In genomic region chr13:75042809-75043208, GRCh38 we compare ENCODE assay signal across 23 cellular contexts.
DNase-seq lines count a peak whose midpoint lies in the region; ATAC-seq, FAIRE-seq and TF ChIP-seq lines count a peak whose summit lies in the region.
"Had no signal": no experiment of that assay in that cellular context is flagged by ENCODE, and none has a peak within 500 bp of the region (broad histone marks: within the 10 kb centered on the region; RNA-seq: fewer than 3 reads in every experiment).

No MANE protein-coding gene starts in this region.

- H3K27me3 ChIP-seq in HepG2 (ENCODE audit: control insufficient read depth in 1 of 2, insufficient read depth in 2 of 2, low read length in 2 of 2) (no peaks in the 10 kb centered on the region; a peak in 1 of 5 replicates), right lobe of liver (no peaks in the 10 kb centered on the region), astrocyte (ENCODE audit: insufficient read depth, low read length) (no peaks in the 10 kb centered on the region), H1 (replicated peaks in 1 of 4; ENCODE audit: control insufficient read depth in 3 of 4, extremely low read depth in 1 of 4, insufficient read depth in 3 of 4, low read length in 3 of 4) (no peaks in the 10 kb centered on the region)
- H3K27me3 ChIP-seq: BE2C, BLaER1 had no signal

- CTCF ChIA-PET in HepG2 (lab: Yijun Ruan, JAX; ENCODE audit: low intra/inter-chr PET ratio, low total read pairs) = no interaction called here
- CTCF ChIA-PET in H1 (lab: Charles Lee; ENCODE audit: partially characterized antibody) = no interaction called here

- H4K91ac ChIP-seq in H1 (replicated peaks; ENCODE audit: insufficient read length, low read length) = no peak overlapping the region

- H3K4me1 Mint-ChIP-seq in astrocyte (ENCODE audit: low read depth, unreplicated experiment) = no peaks in the 10 kb centered on the region
- H3K4me1 Mint-ChIP-seq in progenitor cell of endocrine pancreas (ENCODE audit: low read depth) = peaks cover 5% of the 10 kb centered on the region
- H3K4me1 Mint-ChIP-seq: CD14-positive monocyte; CD4-positive, alpha-beta memory T cell; CD4-positive, CD25-positive, alpha-beta regulatory T cell; CD8-positive, alpha-beta memory T cell had no signal

- no peak for DNase-seq in HepG2 (ENCODE audit: low spot score)
- DNase-seq in right lobe of liver = no peak
- DNase-seq in astrocyte (ENCODE audit: low read depth) = no peak
- DNase-seq in H1 (ENCODE audit: low read depth in 1 of 2, low spot score in 2 of 2) = no peak
- DNase-seq in DMS153 treated with DMSO at 0.1 percent for 48 hours (lab: John Stamatoyannopoulos, UW; ENCODE audit: unreplicated experiment) = no peak
- DNase-seq in progenitor cell of endocrine pancreas (ENCODE audit: low spot score, unreplicated experiment) = no peak
- DNase-seq: ACHN; BE2C; C1 segment of cervical spinal cord; CD4-positive, alpha-beta memory T cell; CD4-positive, CD25-positive, alpha-beta regulatory T cell; CD8-positive, alpha-beta memory T cell; COR-L47; DMS 273 treated with DMSO at 0.1 percent for 48 hours; DMS153; DMS79 treated with DMSO at 0.1 percent for 48 hours; GF-D8 had no signal

- no peak overlapping the region for H3K56ac ChIP-seq in H1 (replicated peaks; ENCODE audit: insufficient read length, low read depth, low read length)

- TF ChIP-seq EP300 in HepG2 (IDR thresholded peaks at IDR 0.05; ENCODE audit: low read depth in 2 of 2, low read length in 2 of 2) (no peak), HepG2 (CRISPR knock-in tag; IDR thresholded peaks at IDR 0.05; ENCODE audit: borderline replicate concordance) (no peak), H1 (IDR thresholded peaks at IDR 0.05; ENCODE audit: borderline replicate concordance in 1 of 2, low read depth in 2 of 2, low read length in 2 of 2) (no peak)

- ATAC-seq in HepG2 = no peak
- ATAC-seq in right lobe of liver = no peak

- TF ChIP-seq CTCF in HepG2 (CRISPR knock-in tag; IDR thresholded peaks at IDR 0.05) (no peak), right lobe of liver (IDR thresholded peaks at IDR 0.05) (no peak), astrocyte (IDR thresholded peaks at IDR 0.05; ENCODE audit: insufficient read depth, low read depth, low read length) (no peak), H1 (IDR thresholded peaks at IDR 0.05; ENCODE audit: control extremely low read depth in 1 of 3, insufficient read depth in 1 of 3, low read depth in 1 of 3, low read length in 3 of 3) (no peak), progenitor cell of endocrine pancreas (IDR thresholded peaks at IDR 0.05; ENCODE audit: unreplicated experiment) (no peak)

- H3K9me3 Mint-ChIP-seq in astrocyte (ENCODE audit: unreplicated experiment) (no peaks in the 10 kb centered on the region), progenitor cell of endocrine pancreas (ENCODE audit: low read depth) (peaks cover 8% of the 10 kb centered on the region)

- no peak overlapping the region for H3K27ac ChIP-seq in HepG2 (ENCODE audit: extremely low read length, insufficient read depth, low read length)
- H3K27ac ChIP-seq in right lobe of liver = no peak overlapping the region
- no peak overlapping the region for H3K27ac ChIP-seq in astrocyte (ENCODE audit: low read depth, low read length)
- no peak overlapping the region for H3K27ac ChIP-seq in H1 (ENCODE audit: low read depth, low read length)
- H3K27ac ChIP-seq: 22Rv1, BLaER1 had no signal

- no peak overlapping the region for H2BK15ac ChIP-seq in H1 (ENCODE audit: low read length)

- H3K36me3 ChIP-seq in HepG2 (replicated peaks in 1 of 2; ENCODE audit: control insufficient read depth in 1 of 2, insufficient read depth in 2 of 2, low read length in 2 of 2) (no peaks in the 10 kb centered on the region), right lobe of liver (no peaks in the 10 kb centered on the region), astrocyte (ENCODE audit: insufficient read depth, low read length) (no peaks in the 10 kb centered on the region), H1 (ENCODE audit: control insufficient read depth in 2 of 4, insufficient read depth in 4 of 4, low read length in 3 of 4) (no peaks in the 10 kb centered on the region)
- H3K36me3 ChIP-seq: BE2C, BLaER1 had no signal

- H3K18ac ChIP-seq in H1 (ENCODE audit: extremely low read depth, low read length) = no peak overlapping the region

- no peaks in the 10 kb centered on the region for H3K4me1 ChIP-seq in HepG2 (ENCODE audit: insufficient read depth, low read length)
- no peaks in the 10 kb centered on the region for H3K4me1 ChIP-seq in right lobe of liver
- no peaks in the 10 kb centered on the region for H3K4me1 ChIP-seq in astrocyte (ENCODE audit: insufficient read depth, low read length)
- H3K4me1 ChIP-seq in H1 (replicated peaks in 1 of 4; ENCODE audit: control insufficient read depth in 3 of 4, insufficient read depth in 4 of 4, low read length in 3 of 4) = no peaks in the 10 kb centered on the region
- H3K4me1 ChIP-seq: BE2C, BLaER1 had no signal

- H3K4me2 ChIP-seq in HepG2 (ENCODE audit: low read depth, low read length) = no peak overlapping the region
- H3K4me2 ChIP-seq in astrocyte (ENCODE audit: low read length) = no peak overlapping the region
- H3K4me2 ChIP-seq in H1 (ENCODE audit: insufficient read depth in 1 of 2, low read depth in 2 of 2, low read length in 2 of 2) = no peak overlapping the region
- H3K4me2 ChIP-seq: BLaER1 had no signal

- H3K9me3 ChIP-seq in HepG2 (ENCODE audit: low read length) = no peaks in the 10 kb centered on the region
- H3K9me3 ChIP-seq in right lobe of liver = no peaks in the 10 kb centered on the region
- no peaks in the 10 kb centered on the region for H3K9me3 ChIP-seq in astrocyte (ENCODE audit: insufficient read depth, low read depth, low read length)
- H3K9me3 ChIP-seq in H1 (ENCODE audit: insufficient read depth in 2 of 2, low read depth in 1 of 2, low read length in 1 of 2) = no peaks in the 10 kb centered on the region
- H3K9me3 ChIP-seq: BE2C, BLaER1 had no signal

- H3K9ac ChIP-seq in HepG2 (ENCODE audit: insufficient read depth, low read depth, low read length) = no peak overlapping the region
- H3K9ac ChIP-seq in astrocyte (ENCODE audit: low read length) = no peak overlapping the region
- H3K9ac ChIP-seq in H1 (replicated peaks in 1 of 4; ENCODE audit: extremely low read depth in 1 of 4, low read depth in 3 of 4, low read length in 3 of 4) = no peak overlapping the region
- H3K9ac ChIP-seq: BLaER1 had no signal

- no peak overlapping the region for H3K4me3 Mint-ChIP-seq in astrocyte (ENCODE audit: unreplicated experiment)
- H3K4me3 Mint-ChIP-seq in progenitor cell of endocrine pancreas (ENCODE audit: low read depth) = no peak overlapping the region
- H3K4me3 Mint-ChIP-seq: CD14-positive monocyte; CD4-positive, alpha-beta memory T cell; CD4-positive, CD25-positive, alpha-beta regulatory T cell; CD8-positive, alpha-beta memory T cell had no signal

- H2BK12ac ChIP-seq in H1 (ENCODE audit: low read depth, low read length) = no peak overlapping the region

- TF ChIP-seq RAD21 in HepG2 (CRISPR knock-in tag; IDR thresholded peaks at IDR 0.05) = no peak
- no peak for TF ChIP-seq RAD21 in H1 (IDR thresholded peaks at IDR 0.05 in 1 of 2, conservative IDR thresholded peaks at IDR 0.05 in 1 of 2; ENCODE audit: low read depth in 2 of 2, low read length in 2 of 2)

- POLR2A ChIA-PET in HepG2 (lab: Yijun Ruan, JAX) = no interaction called here
- POLR2A ChIA-PET in H1 (lab: Charles Lee; ENCODE audit: partially characterized antibody) = no interaction called here

- H4K20me1 ChIP-seq in HepG2 (ENCODE audit: insufficient read depth, low read length) (no peaks in the 10 kb centered on the region), astrocyte (ENCODE audit: insufficient read depth, low read length) (no peaks in the 10 kb centered on the region), H1 (replicated peaks in 1 of 2; ENCODE audit: control insufficient read depth in 1 of 2, insufficient read depth in 2 of 2, low read length in 2 of 2) (no peaks in the 10 kb centered on the region)
- H4K20me1 ChIP-seq: BLaER1 had no signal

- intact Hi-C loops in HepG2 (cut with micrococcal nuclease; ENCODE audit: unreplicated experiment) (no loop called here), right lobe of liver (cut with DNase I) (no loop called here)

- H3K79me2 ChIP-seq in HepG2 (ENCODE audit: insufficient read depth, low read length) (no peaks in the 10 kb centered on the region), astrocyte (ENCODE audit: insufficient read depth, low read length) (no peaks in the 10 kb centered on the region), H1 (ENCODE audit: control insufficient read depth in 1 of 2, insufficient read depth in 2 of 2, low read length in 2 of 2) (no peaks in the 10 kb centered on the region)

- no peaks in the 10 kb centered on the region for H3K79me1 ChIP-seq in H1 (ENCODE audit: low read depth, low read length)

- BruUV-seq in HepG2 (replicated peaks; lab: Mats Ljungman, UMichigan) = no TSS peak

- H3K27me3 Mint-ChIP-seq in astrocyte (ENCODE audit: low read depth, unreplicated experiment) (no peaks in the 10 kb centered on the region), progenitor cell of endocrine pancreas (no peaks in the 10 kb centered on the region)

- in situ Hi-C loops in HepG2 (cut with HindIII; ENCODE audit: extremely low pct_ligation_motif_present, low pct_unique_long_range_greater_than_20kb) = no loop called here

- FAIRE-seq in HepG2 (lab: Jason Lieb, UNC) (no peak), astrocyte (lab: Jason Lieb, UNC) (peak; percentile 23), H1 (lab: Jason Lieb, UNC) (no peak)
- FAIRE-seq: G401.6, GM12891, GM19239 had no signal

- H2BK20ac ChIP-seq in H1 (ENCODE audit: low read length) = no peak overlapping the region

- H2BK120ac ChIP-seq in H1 (replicated peaks; ENCODE audit: low read depth, low read length) = no peak overlapping the region

- TF ChIP-seq POLR2A in HepG2 (IDR thresholded peaks at IDR 0.05; ENCODE audit: insufficient read depth in 1 of 2, low read depth in 2 of 2, low read length in 2 of 2) (no peak), right lobe of liver (IDR thresholded peaks at IDR 0.05) (no peak), H1 (IDR thresholded peaks at IDR 0.05; ENCODE audit: control extremely low read depth in 1 of 2, low read depth in 2 of 2, low read length in 2 of 2) (no peak)

- 3% methylated on average over 1 of the region's 1 CpG for WGBS in HepG2 (ENCODE audit: low lambda C conversion rate)
- 63% methylated on average over 1 of the region's 1 CpG for WGBS in right lobe of liver (ENCODE audit: insufficient coverage, low coverage, low lambda C conversion rate, missing lambda C conversion rate)
- WGBS in H1 (ENCODE audit: extremely low coverage in 1 of 2, insufficient coverage in 1 of 2, insufficient read length in 1 of 2, insufficient replicate concordance in 2 of 2, low coverage in 1 of 2, low lambda C conversion rate in 2 of 2, missing lambda C conversion rate in 1 of 2), 2 experiments = 100% methylated on average over 1 of the region's 1 CpG; no CpG with 5 or more reads in 1 of the 2 experiments

- no peaks in the 10 kb centered on the region for H3K23me2 ChIP-seq in H1 (ENCODE audit: low read depth, low read length)

- H3K23ac ChIP-seq in H1 (ENCODE audit: insufficient read length) = no peak overlapping the region

- no peak overlapping the region for H2AFZ ChIP-seq in HepG2 (ENCODE audit: low read length)
- H2AFZ ChIP-seq in astrocyte (ENCODE audit: low read depth, low read length) = no peak overlapping the region
- H2AFZ ChIP-seq in H1 (ENCODE audit: low read length) = no peak overlapping the region

- no peak overlapping the region for H2BK5ac ChIP-seq in H1 (ENCODE audit: low read depth, low read length)

- no peak overlapping the region for H3K14ac ChIP-seq in H1 (ENCODE audit: insufficient read length)

- no peaks in the 10 kb centered on the region for H3K36me3 Mint-ChIP-seq in astrocyte (ENCODE audit: low read depth, unreplicated experiment)
- no peaks in the 10 kb centered on the region for H3K36me3 Mint-ChIP-seq in progenitor cell of endocrine pancreas (ENCODE audit: insufficient read depth)
- H3K36me3 Mint-ChIP-seq: CD14-positive monocyte; CD4-positive, alpha-beta memory T cell; CD4-positive, CD25-positive, alpha-beta regulatory T cell had no signal

- H3K27ac Mint-ChIP-seq in astrocyte (ENCODE audit: unreplicated experiment) = no peak overlapping the region
- no peak overlapping the region for H3K27ac Mint-ChIP-seq in progenitor cell of endocrine pancreas
- H3K27ac Mint-ChIP-seq: CD14-positive monocyte; CD4-positive, alpha-beta memory T cell; CD4-positive, CD25-positive, alpha-beta regulatory T cell; CD8-positive, alpha-beta memory T cell had no signal

- no peak overlapping the region for H3K4me3 ChIP-seq in HepG2 (replicated peaks in 1 of 3; ENCODE audit: insufficient read depth in 1 of 3, low read depth in 2 of 3, low read length in 3 of 3)
- H3K4me3 ChIP-seq in right lobe of liver = no peak overlapping the region
- no peak overlapping the region for H3K4me3 ChIP-seq in astrocyte (ENCODE audit: insufficient read depth, low read depth, low read length)
- no peak overlapping the region for H3K4me3 ChIP-seq in H1 (ENCODE audit: extremely low read depth in 1 of 4, insufficient read depth in 2 of 4, low read depth in 3 of 4, low read length in 4 of 4)
- H3K4me3 ChIP-seq: BLaER1 had no signal

- no peak overlapping the region for H2AK5ac ChIP-seq in H1 (ENCODE audit: low read depth, low read length)

- no peak overlapping the region for H3K4ac ChIP-seq in H1 (replicated peaks; ENCODE audit: insufficient read length, low read depth, low read length)

- no peak overlapping the region for H4K5ac ChIP-seq in H1 (ENCODE audit: insufficient read length, low read depth, low read length)

- H4K8ac ChIP-seq in H1 (ENCODE audit: extremely low read depth, insufficient read depth, low read length) = no peak overlapping the region

Comparison
In these comparisons a context has a peak if more than half of its experiments do, and no peak if none do; other contexts are left out.
1. Of the 41 proteins assayed by ChIP-seq in both HepG2 and H1: peak only in HepG2: none; only in H1: none; in both: MAFK; in neither: 40.